Comparison of ENCODE assay signal across 1 cellular context in the genomic region with DNA sequence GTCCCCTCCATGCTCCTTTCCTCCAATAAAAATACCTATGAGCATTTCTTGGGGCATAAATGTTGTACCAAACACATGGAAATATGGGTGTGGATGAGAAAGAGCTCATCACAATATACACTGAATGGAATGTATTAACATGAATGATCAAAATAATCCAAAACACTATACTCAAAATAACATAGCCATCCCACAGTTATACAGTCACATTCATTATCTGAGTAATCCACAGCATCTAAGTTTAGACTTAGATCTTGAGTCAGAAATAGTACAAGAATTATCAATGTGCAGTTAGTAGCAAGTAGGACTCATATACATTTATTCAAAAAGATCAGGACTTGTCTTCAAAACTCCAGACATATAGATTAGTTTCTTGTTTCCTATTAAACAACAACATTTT.
TF ChIP-seq lines count a peak whose summit lies in the region.

No MANE protein-coding gene starts in this region.

TF ChIP-seq in SK-N-SH, 30 proteins besides CTCF, POLR2A, EP300 and RAD21 (continued from another document):
- TF ChIP-seq, protein P1, sequence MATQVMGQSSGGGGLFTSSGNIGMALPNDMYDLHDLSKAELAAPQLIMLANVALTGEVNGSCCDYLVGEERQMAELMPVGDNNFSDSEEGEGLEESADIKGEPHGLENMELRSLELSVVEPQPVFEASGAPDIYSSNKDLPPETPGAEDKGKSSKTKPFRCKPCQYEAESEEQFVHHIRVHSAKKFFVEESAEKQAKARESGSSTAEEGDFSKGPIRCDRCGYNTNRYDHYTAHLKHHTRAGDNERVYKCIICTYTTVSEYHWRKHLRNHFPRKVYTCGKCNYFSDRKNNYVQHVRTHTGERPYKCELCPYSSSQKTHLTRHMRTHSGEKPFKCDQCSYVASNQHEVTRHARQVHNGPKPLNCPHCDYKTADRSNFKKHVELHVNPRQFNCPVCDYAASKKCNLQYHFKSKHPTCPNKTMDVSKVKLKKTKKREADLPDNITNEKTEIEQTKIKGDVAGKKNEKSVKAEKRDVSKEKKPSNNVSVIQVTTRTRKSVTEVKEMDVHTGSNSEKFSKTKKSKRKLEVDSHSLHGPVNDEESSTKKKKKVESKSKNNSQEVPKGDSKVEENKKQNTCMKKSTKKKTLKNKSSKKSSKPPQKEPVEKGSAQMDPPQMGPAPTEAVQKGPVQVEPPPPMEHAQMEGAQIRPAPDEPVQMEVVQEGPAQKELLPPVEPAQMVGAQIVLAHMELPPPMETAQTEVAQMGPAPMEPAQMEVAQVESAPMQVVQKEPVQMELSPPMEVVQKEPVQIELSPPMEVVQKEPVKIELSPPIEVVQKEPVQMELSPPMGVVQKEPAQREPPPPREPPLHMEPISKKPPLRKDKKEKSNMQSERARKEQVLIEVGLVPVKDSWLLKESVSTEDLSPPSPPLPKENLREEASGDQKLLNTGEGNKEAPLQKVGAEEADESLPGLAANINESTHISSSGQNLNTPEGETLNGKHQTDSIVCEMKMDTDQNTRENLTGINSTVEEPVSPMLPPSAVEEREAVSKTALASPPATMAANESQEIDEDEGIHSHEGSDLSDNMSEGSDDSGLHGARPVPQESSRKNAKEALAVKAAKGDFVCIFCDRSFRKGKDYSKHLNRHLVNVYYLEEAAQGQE (IDR thresholded peaks at IDR 0.05; ENCODE audit: low read depth, low read length) = no peak
- TF ChIP-seq RCOR1 (IDR thresholded peaks at IDR 0.05; ENCODE audit: low read length) = no peak
- no peak for TF ChIP-seq FOXM1 (IDR thresholded peaks at IDR 0.05; ENCODE audit: low read depth)
TF ChIP-seq in SK-N-SH: peak in this region for 1.
